In genomic region chr4:159047478-159048165, GRCh38 we compare ENCODE assay signal across 10 cellular contexts. TPM values are rescaled to one million over a fixed set of nuclear protein-coding genes. Genes with fewer than 3 reads are reported as not detected.
DNase-seq lines count a peak whose midpoint lies in the region; ATAC-seq and TF ChIP-seq lines count a peak whose summit lies in the region.
"Had no signal": no experiment of that assay in that cellular context is flagged by ENCODE, and none has a peak within 500 bp of the region (broad histone marks: within the 10 kb centered on the region; RNA-seq: fewer than 3 reads in every experiment).

No MANE protein-coding gene starts in this region.

- H3K23ac ChIP-seq in trophoblast cell (ENCODE audit: low read length), result no peak overlapping the region

- TF ChIP-seq EP300 in SK-N-SH (IDR thresholded peaks at IDR 0.05; ENCODE audit: borderline replicate concordance in 1 of 2, low read depth in 1 of 2, low read length in 1 of 2), result peak in 1 of 2 experiments; percentile 52; a peak in 1 of 4 replicates

- H4K8ac ChIP-seq in trophoblast cell (ENCODE audit: low read depth, low read length), result no peak overlapping the region

- CTCF ChIA-PET in SK-N-SH (lab: Yijun Ruan, JAX), result no interaction called here

- ATAC-seq in HG03378 (IDR thresholded peaks at IDR 0.05; ENCODE audit: unreplicated experiment), result no peak

- H2AK5ac ChIP-seq in trophoblast cell (ENCODE audit: low read length), result no peak overlapping the region

- DNase-seq in HS-27A (ENCODE audit: low read depth), result peak; percentile 23
- no peak for DNase-seq in SK-N-SH
- peak; percentile 8 for DNase-seq in fibroblast of mammary gland (ENCODE audit: low read depth)
- peak; percentile 85 to 95 for DNase-seq in trophoblast cell
- DNase-seq in NCI-H187 treated with DMSO at 0.1 percent for 48 hours (lab: John Stamatoyannopoulos, UW), result no peak
- no peak for DNase-seq in glomerular visceral epithelial cell (ENCODE audit: extremely low spot score)
- DNase-seq in activated naive CD4-positive, alpha-beta T cell treated with Interleukin-2 at 50 U/mL for 16 hours, result no peak
- DNase-seq: NCI-H526 treated with DMSO at 0.1 percent for 48 hours, spleen had no signal

- H3K79me2 ChIP-seq in SK-N-SH (ENCODE audit: insufficient read depth) (no peaks in the 10 kb centered on the region), trophoblast cell (ENCODE audit: control insufficient read depth, insufficient read depth, low read length, poor library complexity) (no peaks in the 10 kb centered on the region)

- no peak overlapping the region for H4K91ac ChIP-seq in trophoblast cell (ENCODE audit: low read depth, low read length)

- H3K4me2 ChIP-seq in SK-N-SH (peak overlapping the region; percentile 49), trophoblast cell (ENCODE audit: low read length) (no peak overlapping the region)

- TF ChIP-seq CTCF in SK-N-SH (IDR thresholded peaks at IDR 0.05), result no peak
- no peak for TF ChIP-seq CTCF in fibroblast of mammary gland (conservative IDR thresholded peaks at IDR 0.05; ENCODE audit: control insufficient read depth, insufficient read depth, low read depth, low read length)

- H3K4me1 ChIP-seq in SK-N-SH (ENCODE audit: control insufficient read depth in 1 of 2, insufficient read depth in 2 of 2, low read depth in 1 of 2, low read length in 1 of 2) (peaks cover 12 to 18% of the 10 kb centered on the region in 2 experiments; a peak in 3 of 4 replicates), trophoblast cell (ENCODE audit: control insufficient read depth in 1 of 2, insufficient read depth in 2 of 2, low read length in 2 of 2) (peaks cover 0 to 7% of the 10 kb centered on the region in 2 experiments)

- peak overlapping the region in 1 of 2 experiments; percentile 49; a peak in 2 of 4 replicates for H3K27ac ChIP-seq in SK-N-SH (ENCODE audit: low read depth in 2 of 2, low read length in 1 of 2)
- H3K27ac ChIP-seq in trophoblast cell (ENCODE audit: low read depth, low read length), result peak overlapping the region; percentile 14
- H3K27ac ChIP-seq: spleen had no signal

- H3K18ac ChIP-seq in trophoblast cell (ENCODE audit: low read length), result no peak overlapping the region

- peaks cover 9% of the 10 kb centered on the region for H3F3A ChIP-seq in SK-N-SH (replicated peaks; ENCODE audit: insufficient read depth)

- H4K12ac ChIP-seq in trophoblast cell (ENCODE audit: low read depth, low read length), result no peak overlapping the region

- no peak overlapping the region for H2BK12ac ChIP-seq in trophoblast cell (ENCODE audit: low read length)

- no peaks in the 10 kb centered on the region for H3K9me2 ChIP-seq in SK-N-SH

- no peaks in the 10 kb centered on the region for H3K79me1 ChIP-seq in trophoblast cell (ENCODE audit: low read length)

- H2BK120ac ChIP-seq in trophoblast cell (ENCODE audit: insufficient read depth, low read length, poor library complexity), result no peak overlapping the region

- H2BK5ac ChIP-seq in trophoblast cell (ENCODE audit: low read depth, low read length, poor library complexity), result no peak overlapping the region

- POLR2A ChIA-PET in SK-N-SH (lab: Yijun Ruan, JAX), result no interaction called here

- H2AFZ ChIP-seq in SK-N-SH (ENCODE audit: low read depth) (peak overlapping the region; percentile 48; the same call in 1 of the 2 replicates), trophoblast cell (ENCODE audit: insufficient read depth, low read length, poor library complexity) (no peak overlapping the region)

- H3K4ac ChIP-seq in trophoblast cell (ENCODE audit: low read depth, low read length), result no peak overlapping the region

- H4K20me1 ChIP-seq in SK-N-SH (ENCODE audit: insufficient read depth), result no peaks in the 10 kb centered on the region

- no peak for TF ChIP-seq RAD21 in SK-N-SH (IDR thresholded peaks at IDR 0.05; ENCODE audit: low read length)

- WGBS in SK-N-SH (ENCODE audit: low lambda C conversion rate), result 84% methylated on average over 7 of the region's 7 CpGs
- WGBS in trophoblast cell (ENCODE audit: extremely low coverage, insufficient coverage, insufficient read length), result no CpG with 5 or more reads among the region's 7 CpGs

- H3K14ac ChIP-seq in trophoblast cell (ENCODE audit: low read length), result no peak overlapping the region

- H3K9me3 ChIP-seq in SK-N-SH (no peaks in the 10 kb centered on the region), trophoblast cell (ENCODE audit: insufficient read depth, low read depth, low read length) (no peaks in the 10 kb centered on the region)
- H3K9me3 ChIP-seq: spleen had no signal

- H3K27me3 ChIP-seq in SK-N-SH (ENCODE audit: insufficient read depth), result no peaks in the 10 kb centered on the region
- no peaks in the 10 kb centered on the region for H3K27me3 ChIP-seq in trophoblast cell (ENCODE audit: insufficient read depth, low read length)

- no peaks in the 10 kb centered on the region for H3K36me3 ChIP-seq in SK-N-SH (replicated peaks in 1 of 2; ENCODE audit: control insufficient read depth in 1 of 2, insufficient read depth in 2 of 2, low read length in 1 of 2)
- no peaks in the 10 kb centered on the region for H3K36me3 ChIP-seq in trophoblast cell (ENCODE audit: control insufficient read depth in 1 of 2, insufficient read depth in 2 of 2, low read length in 2 of 2)
- H3K36me3 ChIP-seq: spleen had no signal

- H3K4me3 ChIP-seq in SK-N-SH (ENCODE audit: low read depth in 2 of 2, low read length in 1 of 2), result no peak overlapping the region
- H3K4me3 ChIP-seq in fibroblast of mammary gland (ENCODE audit: control insufficient read depth, low read depth, low read length), result no peak overlapping the region
- no peak overlapping the region for H3K4me3 ChIP-seq in trophoblast cell (ENCODE audit: low read depth, low read length)

- H3K9ac ChIP-seq in SK-N-SH (no peak overlapping the region), trophoblast cell (ENCODE audit: low read length) (no peak overlapping the region)

TF ChIP-seq in SK-N-SH, 30 proteins besides CTCF, POLR2A, EP300 and RAD21 (continues in another document):
- TF ChIP-seq RXRA (IDR thresholded peaks at IDR 0.05; ENCODE audit: borderline replicate concordance, low read depth), result no peak
- peak; percentile 24; the same call in 1 of the 2 replicates for TF ChIP-seq MEF2A (IDR thresholded peaks at IDR 0.05; ENCODE audit: borderline replicate concordance, low read depth)
- peak; percentile 55; the same call in 1 of the 2 replicates for TF ChIP-seq TEAD4 (IDR thresholded peaks at IDR 0.05; ENCODE audit: borderline replicate concordance, insufficient read depth)
- peak; percentile 75 for TF ChIP-seq PBX3 (IDR thresholded peaks at IDR 0.05)
- peak; percentile 70 for TF ChIP-seq JUND (IDR thresholded peaks at IDR 0.05)
- TF ChIP-seq NFIC (IDR thresholded peaks at IDR 0.05; ENCODE audit: borderline replicate concordance), result peak; percentile 52; the same call in 1 of the 2 replicates
- no peak for TF ChIP-seq IRF3 (IDR thresholded peaks at IDR 0.05; ENCODE audit: low read depth, low read length)
- TF ChIP-seq SMC3 (IDR thresholded peaks at IDR 0.05; ENCODE audit: low read depth, low read length), result no peak
- peak; percentile 74 for TF ChIP-seq TCF12 (IDR thresholded peaks at IDR 0.05)
- peak; percentile 64 for TF ChIP-seq FOSL2 (IDR thresholded peaks at IDR 0.05; ENCODE audit: borderline replicate concordance, low read depth)
- TF ChIP-seq MAX (IDR thresholded peaks at IDR 0.05; ENCODE audit: low read depth), result peak; percentile 45; the same call in 1 of the 2 replicates

RNA-seq across cellular contexts. Expression of gene RAPGEF2, which starts 55.3 kb away (rescaled TPM):
- 19.2 and 25.0 TPM in 2 replicates for polyA plus RNA-seq in SK-N-SH (2012; rRNA removed)
- 15.8 and 19.7 TPM in 2 replicates for polyA plus RNA-seq in SK-N-SH (2012; cell fraction: cytosol; rRNA removed)
- polyA plus RNA-seq in SK-N-SH (2012; cell fraction: nucleus; rRNA removed), result 29.6 and 50.4 TPM in 2 replicates
- polyA plus RNA-seq in trophoblast cell (2013), result 55.6 and 55.9 TPM in 2 replicates

Comparison
In these comparisons a context has a peak if more than half of its experiments do, and no peak if none do; other contexts are left out.
1. DNase-seq: peak in HS-27A (single experiment), fibroblast of mammary gland (single experiment) and trophoblast cell (2 of 2); none in SK-N-SH (single experiment), NCI-H187 treated with DMSO at 0.1 percent for 48 hours (single experiment), glomerular visceral epithelial cell (single experiment) and activated naive CD4-positive, alpha-beta T cell treated with Interleukin-2 at 50 U/mL for 16 hours (single experiment).